ENCODE assay signal across 15 cellular contexts in the genomic region with DNA sequence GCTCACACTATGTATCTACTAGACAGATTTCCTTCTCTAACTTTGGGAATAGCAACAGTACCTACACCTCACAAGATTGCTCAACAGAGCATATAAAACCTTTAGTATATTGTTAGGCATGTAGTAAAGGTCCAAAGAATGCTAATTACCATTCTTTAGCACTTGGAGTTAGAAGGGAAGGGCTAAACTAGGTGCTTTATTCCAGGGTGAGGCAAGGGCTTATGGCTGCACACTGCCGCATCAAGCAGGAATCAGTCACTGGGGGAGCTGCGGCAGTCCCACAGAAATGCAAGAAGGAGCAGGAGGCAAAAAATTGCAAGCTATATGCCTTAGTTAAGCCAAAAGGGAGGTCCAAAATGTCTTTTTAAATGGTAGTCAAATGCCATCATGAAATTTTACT.
DNase-seq lines count a peak whose midpoint lies in the region; ATAC-seq, FAIRE-seq and TF ChIP-seq lines count a peak whose summit lies in the region.
"Had no signal": no experiment of that assay in that cellular context is flagged by ENCODE, and none has a peak within 500 bp of the region (broad histone marks: within the 10 kb centered on the region; RNA-seq: fewer than 3 reads in every experiment).

No MANE protein-coding gene starts in this region.

- no peak overlapping the region for H3K4me3 Mint-ChIP-seq in activated T-cell treated with anti-CD3 and anti-CD28 coated beads, Interleukin-2, amount 50 U/mL, for 24 hours

- H3K79me2 ChIP-seq in HCT116 (ENCODE audit: insufficient read depth, low read length) (peaks cover 68% of the 10 kb centered on the region), PC-3 (ENCODE audit: low read length) (no peaks in the 10 kb centered on the region)

- H3K27me3 ChIP-seq in HCT116 (ENCODE audit: insufficient read depth, low read length) (no peaks in the 10 kb centered on the region), Peyer's patch (no peaks in the 10 kb centered on the region), small intestine (ENCODE audit: control insufficient read depth in 2 of 2, insufficient read depth in 2 of 2, low read length in 2 of 2) (no peaks in the 10 kb centered on the region), PC-3 (ENCODE audit: low read length) (no peaks in the 10 kb centered on the region)
- H3K27me3 ChIP-seq: BLaER1 had no signal

- peak overlapping the region; percentile 50 for H3K4me2 ChIP-seq in HCT116 (ENCODE audit: low read length)
- no peak overlapping the region for H3K4me2 ChIP-seq in PC-3 (ENCODE audit: low read length)
- H3K4me2 ChIP-seq: BLaER1 had no signal

- no peaks in the 10 kb centered on the region for H3F3A ChIP-seq in PC-3 (ENCODE audit: low read length, unreplicated experiment)

- TF ChIP-seq CTCF in HCT116 (IDR thresholded peaks at IDR 0.05 in 2 of 3, conservative IDR thresholded peaks at IDR 0.05 in 1 of 3; ENCODE audit: borderline replicate concordance in 1 of 3, insufficient read depth in 1 of 3, low read depth in 2 of 3, low read length in 2 of 3) (no peak), Peyer's patch (IDR thresholded peaks at IDR 0.05) (no peak), PC-3 (conservative IDR thresholded peaks at IDR 0.05; ENCODE audit: low read depth, low read length) (no peak)

- H3K4me3 ChIP-seq in HCT116 (replicated peaks in 1 of 2; ENCODE audit: low read depth in 1 of 2, low read length in 2 of 2) (no peak overlapping the region), Peyer's patch (no peak overlapping the region), small intestine (ENCODE audit: low read depth in 1 of 2, low read length in 2 of 2) (no peak overlapping the region), PC-3 (ENCODE audit: low read length) (no peak overlapping the region)
- H3K4me3 ChIP-seq: BLaER1, GM12878, GM23248 had no signal

- no peaks in the 10 kb centered on the region for H3K9me3 ChIP-seq in HCT116 (ENCODE audit: control insufficient read depth in 1 of 2, insufficient read depth in 1 of 2, low read depth in 1 of 2, low read length in 2 of 2)
- H3K9me3 ChIP-seq in Peyer's patch, result no peaks in the 10 kb centered on the region
- H3K9me3 ChIP-seq in small intestine (ENCODE audit: control insufficient read depth, low read depth), result no peaks in the 10 kb centered on the region
- H3K9me3 ChIP-seq in PC-3 (ENCODE audit: low read length), result no peaks in the 10 kb centered on the region

- ATAC-seq in HCT116 (no peak), left colon (peak; percentile 95), PC-3 (no peak)
- ATAC-seq: GM12878 had no signal

- H4K20me1 ChIP-seq in HCT116 (ENCODE audit: insufficient read depth) (no peaks in the 10 kb centered on the region), PC-3 (ENCODE audit: low read length) (no peaks in the 10 kb centered on the region)

- H3K9me2 ChIP-seq in HCT116 (ENCODE audit: insufficient read depth) (no peaks in the 10 kb centered on the region), PC-3 (replicated peaks; ENCODE audit: low read length) (no peaks in the 10 kb centered on the region)

- H3K9ac ChIP-seq in HCT116 (ENCODE audit: low read length), result no peak overlapping the region
- no peak overlapping the region for H3K9ac ChIP-seq in PC-3 (ENCODE audit: low read length)
- H3K9ac ChIP-seq: BLaER1, GM23248 had no signal

- CTCF ChIA-PET in HCT116 (lab: Charles Lee) (interaction anchor here (1.1 to 1.6 kb wide), 2 partner anchors 15 to 417 kb away, joined by 3 to 4 read pairs; no protein-coding TSS in a partner anchor), PC-3 (lab: Charles Lee) (no interaction called here)

- TF ChIP-seq RAD21 in HCT116 (IDR thresholded peaks at IDR 0.05; ENCODE audit: low read depth), result no peak

- peaks cover 48 to 63% of the 10 kb centered on the region in 2 experiments for H3K4me1 ChIP-seq in HCT116 (ENCODE audit: control insufficient read depth in 1 of 2, insufficient read depth in 2 of 2, low read length in 2 of 2)
- H3K4me1 ChIP-seq in Peyer's patch, result peaks cover 0 to 8% (median 0%) of the 10 kb centered on the region in 4 donors
- peaks cover 0 to 2% of the 10 kb centered on the region in 2 donors for H3K4me1 ChIP-seq in small intestine (ENCODE audit: control insufficient read depth in 2 of 2, insufficient read depth in 1 of 2, low read depth in 1 of 2, low read length in 1 of 2)
- H3K4me1 ChIP-seq in PC-3 (ENCODE audit: insufficient read depth, low read length), result peaks cover 22% of the 10 kb centered on the region
- H3K4me1 ChIP-seq: BLaER1 had no signal

- intact Hi-C loops in HCT116 (cut with micrococcal nuclease), result loop anchor here (5.0 kb wide), 1 partner anchor 1078 kb away; no protein-coding TSS in a partner anchor
- intact Hi-C loops in left colon (cut with DNase I, micrococcal nuclease), result no loop called here
- intact Hi-C loops in PC-3 (cut with micrococcal nuclease), result loop anchor here (5.0 kb wide), 1 partner anchor 163 kb away; a partner anchor contains a TSS
- intact Hi-C loops in head of caudate nucleus (cut with DNase I), result no loop called here

- DNase-seq in HCT116 (ENCODE audit: low read depth, low spot score) (no peak), Peyer's patch (peak in 2 of 3 donors; percentile 54), left colon (peak; percentile 40), small intestine (peak; percentile 24), PC-3 (no peak), NCI-H2227 treated with DMSO at 0.1 percent for 48 hours (lab: John Stamatoyannopoulos, UW) (no peak), head of caudate nucleus (no peak)
- no peak for DNase-seq in activated T-cell treated with anti-CD3 and anti-CD28 coated beads, Interleukin-2, amount 50 U/mL, for 24 hours
- DNase-seq: AML-193; CD4-positive, CD25-positive, alpha-beta regulatory T cell; DMS79; GM23248 had no signal

- H3K27ac Mint-ChIP-seq in activated T-cell treated with anti-CD3 and anti-CD28 coated beads, Interleukin-2, amount 50 U/mL, for 24 hours, result no peak overlapping the region
- H3K27ac Mint-ChIP-seq: CD4-positive, CD25-positive, alpha-beta regulatory T cell had no signal

- FAIRE-seq in small intestine (lab: Jason Lieb, UNC), result no peak
- FAIRE-seq: GM12878, H54 had no signal

- H3K27me3 Mint-ChIP-seq in activated T-cell treated with anti-CD3 and anti-CD28 coated beads, Interleukin-2, amount 50 U/mL, for 24 hours, result no peaks in the 10 kb centered on the region
- H3K27me3 Mint-ChIP-seq: CD4-positive, CD25-positive, alpha-beta regulatory T cell had no signal

- H3K27ac ChIP-seq in HCT116 (ENCODE audit: low read depth, low read length), result peak overlapping the region; percentile 72; the same call in 1 of the 2 replicates
- H3K27ac ChIP-seq in Peyer's patch, result peak overlapping the region in 2 of 4 donors; percentile 57 to 72
- H3K27ac ChIP-seq in small intestine (ENCODE audit: low read depth in 1 of 2, low read length in 1 of 2), result peak overlapping the region in 1 of 2 donors; percentile 41
- no peak overlapping the region for H3K27ac ChIP-seq in PC-3 (ENCODE audit: low read length)
- H3K27ac ChIP-seq: BLaER1, GM23248 had no signal

- peaks cover 4% of the 10 kb centered on the region for H3K9me3 Mint-ChIP-seq in activated T-cell treated with anti-CD3 and anti-CD28 coated beads, Interleukin-2, amount 50 U/mL, for 24 hours

- BruUV-seq in HCT116 (replicated peaks; lab: Mats Ljungman, UMichigan), result no TSS peak
- BruUV-seq in PC-3 (replicated peaks; lab: Mats Ljungman, UMichigan), result no TSS peak

- H3K4me1 Mint-ChIP-seq in activated T-cell treated with anti-CD3 and anti-CD28 coated beads, Interleukin-2, amount 50 U/mL, for 24 hours (ENCODE audit: low read depth), result peaks cover 16% of the 10 kb centered on the region

- POLR2A ChIA-PET in HCT116 (lab: Charles Lee) (no interaction called here), PC-3 (lab: Charles Lee; ENCODE audit: unreplicated experiment) (no interaction called here)

- H3K36me3 ChIP-seq in HCT116 (ENCODE audit: control insufficient read depth in 1 of 2, insufficient read depth in 2 of 2, low read length in 2 of 2) (peaks cover 0 to 4% of the 10 kb centered on the region in 2 experiments; a peak in 1 of 4 replicates), Peyer's patch (no peaks in the 10 kb centered on the region), small intestine (ENCODE audit: control insufficient read depth in 2 of 2, insufficient read depth in 2 of 2, low read length in 2 of 2) (no peaks in the 10 kb centered on the region), PC-3 (ENCODE audit: low read depth, low read length) (no peaks in the 10 kb centered on the region)

- TF ChIP-seq POLR2A in HCT116 (IDR thresholded peaks at IDR 0.05; ENCODE audit: borderline replicate concordance, extremely low read depth, insufficient read depth, insufficient read length) (no peak), Peyer's patch (IDR thresholded peaks at IDR 0.05) (no peak)

- WGBS in small intestine, 3 donors, result 94 to 96% (median 95%) methylated on average over 2 of the region's 2 CpGs

- RAD21 ChIA-PET in HCT116 (lab: Charles Lee; ENCODE audit: low non-redundant PET in 1 of 2, low total read pairs in 2 of 2, uncharacterized antibody in 2 of 2, unreplicated experiment in 2 of 2), result no interaction called here

- H3K36me3 Mint-ChIP-seq in activated T-cell treated with anti-CD3 and anti-CD28 coated beads, Interleukin-2, amount 50 U/mL, for 24 hours (ENCODE audit: low read depth), result peaks cover 11% of the 10 kb centered on the region

- no peak overlapping the region for H2AFZ ChIP-seq in HCT116 (ENCODE audit: low read depth, low read length, poor library complexity, severe bottlenecking)
- no peak overlapping the region for H2AFZ ChIP-seq in PC-3 (ENCODE audit: low read length)
- H2AFZ ChIP-seq: GM23248 had no signal

TF ChIP-seq in HCT116, 20 proteins besides CTCF, POLR2A, EP300 and RAD21 (continues in another document):
- TF ChIP-seq ZFX (IDR thresholded peaks at IDR 0.05) (no peak), YY1 (IDR thresholded peaks at IDR 0.05; ENCODE audit: extremely low read depth, insufficient replicate concordance, low read depth, low read length) (no peak), EZH2phosphoT487 (IDR thresholded peaks at IDR 0.05; ENCODE audit: borderline replicate concordance) (no peak), EZH2 (IDR thresholded peaks at IDR 0.05) (no peak), SIN3A (IDR thresholded peaks at IDR 0.05; ENCODE audit: low read depth) (no peak)

Comparison
In these comparisons a context has a peak if more than half of its experiments do, and no peak if none do; other contexts are left out.
1. DNase-seq: peak in Peyer's patch (2 of 3), left colon (2 of 2) and small intestine (single experiment); none in HCT116 (single experiment), PC-3 (single experiment), activated T-cell treated with anti-CD3 and anti-CD28 coated beads, Interleukin-2, amount 50 U/mL, for 24 hours (single experiment), NCI-H2227 treated with DMSO at 0.1 percent for 48 hours (single experiment) and head of caudate nucleus (0 of 42).
2. intact Hi-C loops: an anchor here in HCT116 (5.0 kb wide) and PC-3 (5.0 kb wide); none called in left colon and head of caudate nucleus.